9 cellular contexts compared by ENCODE assay signal in the genomic region with DNA sequence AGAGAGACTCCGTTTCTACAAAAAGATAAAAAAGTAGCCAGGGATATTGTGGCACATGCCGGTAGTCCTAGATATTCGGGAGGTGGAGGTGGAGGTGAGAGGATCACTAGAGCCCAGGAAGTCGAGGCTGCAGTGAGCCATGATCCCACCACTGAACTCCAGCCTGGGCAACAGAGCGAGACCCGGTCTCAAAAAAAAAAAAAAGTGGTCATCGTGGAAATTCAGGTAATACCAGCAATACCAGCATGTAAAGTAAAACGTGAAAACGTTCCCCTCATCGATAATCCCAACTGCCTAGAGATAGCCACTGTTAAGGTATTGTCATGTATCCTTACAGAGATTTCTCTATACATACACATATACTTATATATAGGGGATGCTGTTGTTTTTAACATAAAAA. TPM values are rescaled to one million over a fixed set of nuclear protein-coding genes. Genes with fewer than 3 reads are reported as not detected.
DNase-seq lines count a peak whose midpoint lies in the region; TF ChIP-seq lines count a peak whose summit lies in the region.
"Had no signal": no experiment of that assay in that cellular context is flagged by ENCODE, and none has a peak within 500 bp of the region (broad histone marks: within the 10 kb centered on the region; RNA-seq: fewer than 3 reads in every experiment).

No MANE protein-coding gene starts in this region.

- H2AFZ ChIP-seq in GM23248 (no peak overlapping the region), OCI-LY1 (ENCODE audit: low read length) (no peak overlapping the region)

- peaks cover 5% of the 10 kb centered on the region; the same call in 1 of the 2 replicates for H3K4me1 ChIP-seq in GM23248 (ENCODE audit: insufficient read depth)
- H3K4me1 ChIP-seq in OCI-LY1 (ENCODE audit: insufficient read depth, low read length, severe bottlenecking): peaks cover 19% of the 10 kb centered on the region
- H3K4me1 ChIP-seq in endodermal cell (ENCODE audit: control insufficient read depth, insufficient read depth, low read length): no peaks in the 10 kb centered on the region

- H3K4me3 Mint-ChIP-seq in endodermal cell (peak overlapping the region; percentile 84), osteocyte (ENCODE audit: unreplicated experiment) (peak overlapping the region; percentile 36)

- H3K27ac ChIP-seq in GM23248: no peak overlapping the region
- no peak overlapping the region for H3K27ac ChIP-seq in OCI-LY1 (ENCODE audit: low read depth, low read length, poor library complexity, severe bottlenecking)
- no peak overlapping the region for H3K27ac ChIP-seq in endodermal cell (ENCODE audit: low read depth, low read length)
- no peak overlapping the region for H3K27ac ChIP-seq in coronary artery

- H3K4me2 ChIP-seq in GM23248 (ENCODE audit: unreplicated experiment): peak overlapping the region; percentile 86
- H3K4me2 ChIP-seq in OCI-LY1 (ENCODE audit: low read length): peak overlapping the region; percentile 88

- no peak for TF ChIP-seq CTCF in OCI-LY1 (IDR thresholded peaks at IDR 0.05; ENCODE audit: low read length)
- no peak for TF ChIP-seq CTCF in endodermal cell (conservative IDR thresholded peaks at IDR 0.05)
- TF ChIP-seq CTCF in osteocyte (IDR thresholded peaks at IDR 0.05): no peak
- TF ChIP-seq CTCF in coronary artery (IDR thresholded peaks at IDR 0.05): no peak

- H4K20me1 ChIP-seq in GM23248 (ENCODE audit: insufficient read depth) (no peaks in the 10 kb centered on the region), OCI-LY1 (ENCODE audit: insufficient read depth, low read length) (no peaks in the 10 kb centered on the region)

- H3K9me3 Mint-ChIP-seq in endodermal cell: peaks cover 46% of the 10 kb centered on the region
- H3K9me3 Mint-ChIP-seq in osteocyte (ENCODE audit: unreplicated experiment): peaks cover 9% of the 10 kb centered on the region

- 0 out of 2 replicates have a peak, but pooled peaks cover 10% of the 10 kb centered on the region for H3F3A ChIP-seq in GM23248 (ENCODE audit: insufficient read depth)
- H3F3A ChIP-seq in OCI-LY1 (ENCODE audit: insufficient read depth, low read length): no peaks in the 10 kb centered on the region

- peak overlapping the region; percentile 98; the same call in 1 of the 2 replicates for H3K9ac ChIP-seq in GM23248
- H3K9ac ChIP-seq in OCI-LY1 (ENCODE audit: low read length): peak overlapping the region; percentile 80
- H3K9ac ChIP-seq in endodermal cell (ENCODE audit: extremely low read depth, low read length, poor library complexity, severe bottlenecking): peak overlapping the region; percentile 94

- peaks cover 63% of the 10 kb centered on the region for H3K79me2 ChIP-seq in GM23248 (ENCODE audit: insufficient read depth)
- H3K79me2 ChIP-seq in OCI-LY1 (ENCODE audit: insufficient read depth, low read length): peaks cover 42% of the 10 kb centered on the region

- H3K9me3 ChIP-seq in GM23248 (ENCODE audit: low read depth) (no peaks in the 10 kb centered on the region), OCI-LY1 (ENCODE audit: low read length) (no peaks in the 10 kb centered on the region), endodermal cell (ENCODE audit: control insufficient read depth, low read length) (no peaks in the 10 kb centered on the region)

- H3K36me3 ChIP-seq in GM23248 (ENCODE audit: low read depth) (no peaks in the 10 kb centered on the region), OCI-LY1 (ENCODE audit: insufficient read depth, low read length) (peaks cover 10% of the 10 kb centered on the region; the same call in 1 of the 2 replicates), endodermal cell (ENCODE audit: control insufficient read depth, insufficient read depth, low read length) (no peaks in the 10 kb centered on the region)

- H3K27ac Mint-ChIP-seq in endodermal cell (no peak overlapping the region), osteocyte (ENCODE audit: unreplicated experiment) (no peak overlapping the region)

- H3K36me3 Mint-ChIP-seq in endodermal cell (ENCODE audit: low read depth): peaks cover 4% of the 10 kb centered on the region
- no peaks in the 10 kb centered on the region for H3K36me3 Mint-ChIP-seq in osteocyte (ENCODE audit: unreplicated experiment)

- WGBS in GM23248 (ENCODE audit: low coverage in 1 of 2, low lambda C conversion rate in 2 of 2, missing lambda C conversion rate in 2 of 2), 2 experiments: 89 to 97% methylated on average over 7 to 10 of the region's 10 CpGs
- WGBS in endodermal cell (ENCODE audit: insufficient coverage in 1 of 2, insufficient read length in 1 of 2), 2 experiments: 80 to 93% methylated on average over 3 to 10 of the region's 10 CpGs

- H3K27me3 Mint-ChIP-seq in endodermal cell (ENCODE audit: insufficient read depth) (no peaks in the 10 kb centered on the region), osteocyte (ENCODE audit: unreplicated experiment) (no peaks in the 10 kb centered on the region)

- no peaks in the 10 kb centered on the region for H3K27me3 ChIP-seq in GM23248 (replicated peaks; ENCODE audit: insufficient read depth)
- no peaks in the 10 kb centered on the region for H3K27me3 ChIP-seq in OCI-LY1 (ENCODE audit: insufficient read depth, low read length)
- no peaks in the 10 kb centered on the region for H3K27me3 ChIP-seq in endodermal cell (ENCODE audit: control insufficient read depth, insufficient read depth, low read length, poor library complexity, severe bottlenecking)

- DNase-seq in GM23248 (no peak), endodermal cell (no peak), osteocyte (ENCODE audit: extremely low spot score, unreplicated experiment) (no peak), coronary artery (ENCODE audit: low spot score) (no peak), medulla oblongata (ENCODE audit: extremely low spot score) (no peak), putamen (ENCODE audit: low spot score) (no peak)
- DNase-seq: foreskin melanocyte, NCI-H1694 treated with DMSO at 0.1 percent for 48 hours had no signal

- in situ Hi-C loops in GM23248 (cut with MboI): no loop called here

- peak overlapping the region; percentile 84 for H3K4me3 ChIP-seq in GM23248
- peak overlapping the region; percentile 91 for H3K4me3 ChIP-seq in OCI-LY1 (ENCODE audit: low read depth, low read length, poor library complexity, severe bottlenecking)
- H3K4me3 ChIP-seq in endodermal cell (ENCODE audit: low read length): peak overlapping the region; percentile 95
- no peak overlapping the region for H3K4me3 ChIP-seq in coronary artery

- H3K4me1 Mint-ChIP-seq in endodermal cell (no peaks in the 10 kb centered on the region), osteocyte (ENCODE audit: unreplicated experiment) (peaks cover 22% of the 10 kb centered on the region)

- no peaks in the 10 kb centered on the region for H3K9me2 ChIP-seq in GM23248 (ENCODE audit: insufficient read depth)
- H3K9me2 ChIP-seq in OCI-LY1 (ENCODE audit: low read depth, low read length): no peaks in the 10 kb centered on the region

RNA-seq across cellular contexts. Expression of a gene that starts 1.5 kb away (rescaled TPM):
- total RNA-seq in GM23248 (2014; rRNA removed; shearing (Covaris generic)): 51.1 and 58.9 TPM in 2 replicates
- 50.4 and 50.5 TPM in 2 replicates for polyA plus RNA-seq in GM23248 (2016; fragmentation: Nextera tagmentation; extraction: Ambion mirVana)
- total RNA-seq in endodermal cell (10 to 100 TPM; 40.0 to 54.1 TPM), osteocyte (66.8 and 74.6 TPM in 2 replicates)
- 30.2 TPM for polyA plus RNA-seq in endodermal cell (2013, experiment 1 of 2)
- polyA plus RNA-seq in endodermal cell (2013, experiment 2 of 2): 29.9 TPM

RNA-seq across cellular contexts. Expression of a gene that starts 5.6 kb away (rescaled TPM):
- 168 and 209 TPM in 2 replicates for total RNA-seq in GM23248 (2014; rRNA removed; shearing (Covaris generic))
- polyA plus RNA-seq in GM23248 (2016; fragmentation: Nextera tagmentation; extraction: Ambion mirVana): 335 and 345 TPM in 2 replicates
- total RNA-seq in endodermal cell (100 to 1,000 TPM; 190 to 193 TPM), osteocyte (178 and 197 TPM in 2 replicates)
- 322 TPM for polyA plus RNA-seq in endodermal cell (2013, experiment 1 of 2)
- 336 TPM for polyA plus RNA-seq in endodermal cell (2013, experiment 2 of 2)

RNA-seq across cellular contexts. Expression of a gene that starts 16.8 kb away (rescaled TPM):
- total RNA-seq in GM23248 (2014; rRNA removed; shearing (Covaris generic)): 6.6 and 8.7 TPM in 2 replicates
- 3.7 and 4.1 TPM in 2 replicates for polyA plus RNA-seq in GM23248 (2016; fragmentation: Nextera tagmentation; extraction: Ambion mirVana)
- total RNA-seq in endodermal cell: 1 to 10 TPM; 4.4 to 5.8 TPM
- 6.8 TPM for polyA plus RNA-seq in endodermal cell (2013, experiment 1 of 2)
- 6.7 TPM for polyA plus RNA-seq in endodermal cell (2013, experiment 2 of 2)
- total RNA-seq in osteocyte: 16.2 and 17.6 TPM in 2 replicates
